Comparison of ENCODE assay signal across 8 cellular contexts in the genomic region with DNA sequence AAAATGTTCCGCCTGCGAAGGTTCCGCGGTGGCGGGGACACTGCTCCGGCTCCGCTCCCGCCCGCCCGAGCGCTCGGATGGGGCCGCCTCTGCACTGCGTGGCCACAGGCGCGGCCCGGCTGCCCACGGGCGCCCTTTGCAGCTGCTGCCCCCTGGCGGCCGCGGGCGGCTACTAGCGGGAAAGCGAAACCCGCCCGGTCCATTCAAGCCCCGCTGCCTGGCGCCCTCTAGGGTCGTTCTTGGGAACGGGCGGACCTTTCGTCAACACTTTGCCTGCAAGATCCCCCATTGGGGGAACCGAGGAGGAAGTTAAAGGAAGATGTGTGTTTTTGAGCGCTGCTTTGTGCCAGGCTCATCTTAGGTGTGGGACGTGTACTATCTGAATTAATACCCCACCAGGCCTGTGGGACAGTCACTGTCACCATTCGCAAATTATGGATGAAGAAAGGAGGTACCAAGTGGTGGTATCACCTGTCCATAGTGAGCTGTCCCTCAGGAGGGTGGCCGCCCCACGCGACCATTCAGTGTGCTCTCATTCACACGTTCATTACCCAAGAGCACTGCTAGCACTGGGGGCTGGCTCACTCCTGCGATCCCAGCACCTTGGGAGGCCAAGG. TPM values are rescaled to one million over a fixed set of nuclear protein-coding genes. Genes with fewer than 3 reads are reported as not detected.
DNase-seq lines count a peak whose midpoint lies in the region; ATAC-seq, FAIRE-seq and TF ChIP-seq lines count a peak whose summit lies in the region.

No MANE protein-coding gene starts in this region.

- H3K27me3 ChIP-seq in cardiac muscle cell, result peaks cover 6% of the 10 kb centered on the region

- H3K9me3 Mint-ChIP-seq in T-cell, result no peaks in the 10 kb centered on the region
- H3K9me3 Mint-ChIP-seq in activated naive CD8-positive, alpha-beta T cell treated with anti-CD3 and anti-CD28 coated beads for 36 hours, result no peaks in the 10 kb centered on the region

- FAIRE-seq in G401.6 (lab: Jason Lieb, UNC), result peak; percentile 37

- H3K4me1 ChIP-seq in cardiac muscle cell (ENCODE audit: low read depth), result no peaks in the 10 kb centered on the region

- no peak overlapping the region for H3K27ac ChIP-seq in cardiac muscle cell

- H3K36me3 Mint-ChIP-seq in T-cell, result peaks cover 2% of the 10 kb centered on the region
- H3K36me3 Mint-ChIP-seq in activated naive CD8-positive, alpha-beta T cell treated with anti-CD3 and anti-CD28 coated beads for 36 hours, result peaks cover 3% of the 10 kb centered on the region

- CTCF ChIA-PET in T-cell (lab: Charles Lee), result interaction anchor here (0.6 to 2.3 kb wide), 11 partner anchors 12 to 144 kb away, joined by 3 to 24 read pairs (median 6); a partner anchor contains a TSS

- no peaks in the 10 kb centered on the region for H3K9me3 ChIP-seq in cardiac muscle cell (ENCODE audit: low read depth)

- peak; percentile 99 for TF ChIP-seq CTCF in cardiac muscle cell (IDR thresholded peaks at IDR 0.05; ENCODE audit: low read depth, low read length)

- peak; percentile 53 for ATAC-seq in HG02588 (IDR thresholded peaks at IDR 0.05; ENCODE audit: unreplicated experiment)
- peak; percentile 77 to 94 (median 88) for ATAC-seq in T-cell (replicated peaks in 1 of 4)
- ATAC-seq in GM21528 (IDR thresholded peaks at IDR 0.05; ENCODE audit: low FRiP score, unreplicated experiment), result no peak

- no peaks in the 10 kb centered on the region for H3K36me3 ChIP-seq in cardiac muscle cell

- H3K4me1 Mint-ChIP-seq in T-cell, result peaks cover 12 to 17% (median 13%) of the 10 kb centered on the region in 3 donors
- H3K4me1 Mint-ChIP-seq in activated naive CD8-positive, alpha-beta T cell treated with anti-CD3 and anti-CD28 coated beads for 36 hours, result peaks cover 12% of the 10 kb centered on the region

- no peak overlapping the region for H3K4me3 ChIP-seq in cardiac muscle cell

- H3K4me3 Mint-ChIP-seq in T-cell, result no peak overlapping the region
- H3K4me3 Mint-ChIP-seq in activated naive CD8-positive, alpha-beta T cell treated with anti-CD3 and anti-CD28 coated beads for 36 hours, result no peak overlapping the region

- H3K27me3 Mint-ChIP-seq in T-cell, result peaks cover 0 to 3% of the 10 kb centered on the region in 2 donors
- peaks cover 10% of the 10 kb centered on the region for H3K27me3 Mint-ChIP-seq in activated naive CD8-positive, alpha-beta T cell treated with anti-CD3 and anti-CD28 coated beads for 36 hours

- DNase-seq in NCI-H1694 (lab: John Stamatoyannopoulos, UW) (peak; percentile 93), T-cell (peak; percentile 76 to 96 (median 91)), cardiac muscle cell (ENCODE audit: low read depth in 1 of 2, low spot score in 1 of 2) (peak; percentile 87 to 93), pulmonary artery endothelial cell (ENCODE audit: low read depth, low spot score) (peak; percentile 30)
- DNase-seq in activated naive CD8-positive, alpha-beta T cell treated with anti-CD3 and anti-CD28 coated beads for 36 hours, result peak; percentile 92

- peak overlapping the region; percentile 17 to 66 for H3K27ac Mint-ChIP-seq in T-cell
- H3K27ac Mint-ChIP-seq in activated naive CD8-positive, alpha-beta T cell treated with anti-CD3 and anti-CD28 coated beads for 36 hours, result no peak overlapping the region

- POLR2A ChIA-PET in T-cell (lab: Charles Lee), result interaction anchor here in 1 of 2 donors (0.5 kb wide), 1 partner anchor 35 kb away, joined by 3 read pairs; no protein-coding TSS in a partner anchor

RNA-seq across cellular contexts. Expression of a gene that starts 19.4 kb away (rescaled TPM):
- total RNA-seq in T-cell, result 10 to 100 TPM; 47.0 to 58.0 (median 49.7) TPM
- total RNA-seq in activated naive CD8-positive, alpha-beta T cell treated with anti-CD3 and anti-CD28 coated beads for 36 hours, result 10 to 100 TPM; 23.9 to 24.1 TPM
- 1.2 and 2.0 TPM in 2 replicates for total RNA-seq in cardiac muscle cell
- 1.0 TPM in 2 replicates for polyA plus RNA-seq in cardiac muscle cell
- 0.07 TPM in 1 of 2 replicates, not detected in the other for total RNA-seq in pulmonary artery endothelial cell

RNA-seq across cellular contexts. Expression of a gene that starts 24.9 kb away (rescaled TPM):
- total RNA-seq in T-cell (10 to 100 TPM; 13.0 to 20.1 (median 15.8) TPM), cardiac muscle cell (36.7 and 47.7 TPM in 2 replicates), pulmonary artery endothelial cell (50.5 and 59.4 TPM in 2 replicates)
- 10 to 100 TPM; 89.7 to 89.8 TPM for total RNA-seq in activated naive CD8-positive, alpha-beta T cell treated with anti-CD3 and anti-CD28 coated beads for 36 hours
- 34.5 and 46.0 TPM in 2 replicates for polyA plus RNA-seq in cardiac muscle cell

Comparison
In these comparisons a context has a peak if more than half of its experiments do, and no peak if none do; other contexts are left out.
1. DNase-seq: peak in every context shown above with its lines; median percentile 93 in NCI-H1694; 92 in activated naive CD8-positive, alpha-beta T cell treated with anti-CD3 and anti-CD28 coated beads for 36 hours; 91 in T-cell; 90 in cardiac muscle cell; 30 in pulmonary artery endothelial cell.